Comparison of ENCODE assay signal across 9 cellular contexts in the genomic region with DNA sequence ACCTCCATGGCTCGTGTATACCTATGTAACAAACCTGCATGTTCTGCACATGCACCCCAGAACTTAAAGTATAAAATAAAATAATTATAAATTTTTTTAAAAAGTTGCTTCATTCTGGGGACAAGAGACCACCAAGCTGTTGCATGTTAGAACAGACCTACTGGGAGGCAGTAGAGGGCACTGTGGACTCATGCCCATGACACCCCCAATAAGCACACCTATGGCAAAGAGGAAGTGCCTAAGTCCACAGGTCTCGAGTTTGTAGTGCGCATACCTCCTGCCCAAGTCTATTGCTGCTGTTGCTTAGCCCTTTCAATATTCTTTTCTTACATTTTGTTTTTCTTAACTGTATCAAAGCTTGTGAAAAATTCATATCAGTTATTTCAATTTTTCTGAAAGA.
A peak's percentile ranks its signal among the peaks of the same experiment; 100 is the strongest.
DNase-seq lines count a peak whose midpoint lies in the region; ATAC-seq and TF ChIP-seq lines count a peak whose summit lies in the region.
"Had no signal": no experiment of that assay in that cellular context is flagged by ENCODE, and none has a peak within 500 bp of the region (broad histone marks: within the 10 kb centered on the region; RNA-seq: fewer than 3 reads in every experiment).

No MANE protein-coding gene starts in this region.

- no peak overlapping the region for H3K9ac ChIP-seq in OCI-LY1 (ENCODE audit: low read length)

- H3K4me1 ChIP-seq in OCI-LY1 (ENCODE audit: insufficient read depth, low read length, severe bottlenecking), result no peaks in the 10 kb centered on the region
- H3K4me1 ChIP-seq: lower lobe of right lung had no signal

- H3K4me3 ChIP-seq in OCI-LY1 (ENCODE audit: low read depth, low read length, poor library complexity, severe bottlenecking), result no peak overlapping the region
- H3K4me3 ChIP-seq: lower lobe of right lung had no signal

- no peaks in the 10 kb centered on the region for H3K9me2 ChIP-seq in OCI-LY1 (ENCODE audit: low read depth, low read length)

- no peaks in the 10 kb centered on the region for H3F3A ChIP-seq in OCI-LY1 (ENCODE audit: insufficient read depth, low read length)

- no peaks in the 10 kb centered on the region for H3K36me3 ChIP-seq in OCI-LY1 (ENCODE audit: insufficient read depth, low read length)
- H3K36me3 ChIP-seq: lower lobe of right lung had no signal

- peak; percentile 27; the same call in 1 of the 2 replicates for TF ChIP-seq CTCF in OCI-LY1 (IDR thresholded peaks at IDR 0.05; ENCODE audit: low read length)

- no peaks in the 10 kb centered on the region for H3K79me2 ChIP-seq in OCI-LY1 (ENCODE audit: insufficient read depth, low read length)

- H4K20me1 ChIP-seq in OCI-LY1 (ENCODE audit: insufficient read depth, low read length), result no peaks in the 10 kb centered on the region

- no peak overlapping the region for H3K4me2 ChIP-seq in OCI-LY1 (ENCODE audit: low read length)

- peak; percentile 71 for ATAC-seq in GM21526 (IDR thresholded peaks at IDR 0.05; ENCODE audit: low FRiP score, unreplicated experiment)
- ATAC-seq in HG02970 (IDR thresholded peaks at IDR 0.05; ENCODE audit: low FRiP score, unreplicated experiment), result no peak
- no peak for ATAC-seq in GM21447 (IDR thresholded peaks at IDR 0.05; ENCODE audit: unreplicated experiment)

- H3K9me3 ChIP-seq in OCI-LY1 (ENCODE audit: low read length), result no peaks in the 10 kb centered on the region
- H3K9me3 ChIP-seq: lower lobe of right lung had no signal

- H3K27me3 ChIP-seq in OCI-LY1 (ENCODE audit: insufficient read depth, low read length), result no peaks in the 10 kb centered on the region

- H2AFZ ChIP-seq in OCI-LY1 (ENCODE audit: low read length), result no peak overlapping the region

- H3K27ac ChIP-seq in OCI-LY1 (ENCODE audit: low read depth, low read length, poor library complexity, severe bottlenecking), result no peak overlapping the region
- H3K27ac ChIP-seq: lower lobe of right lung had no signal

- DNase-seq in ELR (ENCODE audit: low read depth) (peak; percentile 27), iPS-NIHi11 (ENCODE audit: low spot score) (peak; percentile 26), occipital lobe (lab: John Stamatoyannopoulos, UW) (no peak), T1000 (lab: John Stamatoyannopoulos, UW) (no peak)
- DNase-seq: lower lobe of right lung had no signal

Comparison
In these comparisons a context has a peak if more than half of its experiments do, and no peak if none do; other contexts are left out.
1. DNase-seq: peak in ELR (single experiment) and iPS-NIHi11 (single experiment); none in occipital lobe (single experiment) and T1000 (single experiment).